In the genomic region with DNA sequence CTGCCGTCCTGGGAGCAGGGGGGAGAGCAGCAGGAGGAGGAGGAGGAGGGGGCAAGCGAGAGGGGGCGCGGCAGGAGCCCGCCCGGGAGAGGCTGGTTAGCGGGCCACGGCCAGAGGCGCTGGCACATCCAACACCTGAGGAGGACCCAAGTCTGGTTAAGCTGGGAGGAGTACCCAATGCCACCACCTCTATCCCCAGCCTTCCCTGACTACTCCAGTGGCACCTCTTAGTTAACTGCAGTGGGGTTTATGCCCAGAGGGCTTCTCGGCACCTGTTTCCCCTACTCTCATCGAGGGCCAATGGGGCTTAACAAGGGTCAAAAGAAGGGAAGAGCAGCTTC, we compare ENCODE assay signal across 1 cellular context.
TF ChIP-seq lines count a peak whose summit lies in the region.

No MANE protein-coding gene starts in this region.

TF ChIP-seq in GM12878, 131 proteins besides CTCF, POLR2A, EP300 and RAD21:
- TF ChIP-seq RAD51 (IDR thresholded peaks at IDR 0.05) (no peak), ATF7 (IDR thresholded peaks at IDR 0.05; ENCODE audit: low read depth) (no peak), GABPA (IDR thresholded peaks at IDR 0.05; ENCODE audit: low read depth) (no peak), E2F8 (IDR thresholded peaks at IDR 0.05; ENCODE audit: low read depth, partially characterized antibody) (peak; percentile 52), NRF1 (conservative IDR thresholded peaks at IDR 0.05; ENCODE audit: low read depth, low read length) (no peak), IRF4 (IDR thresholded peaks at IDR 0.05; ENCODE audit: low read depth, low read length) (no peak), MTA3 (IDR thresholded peaks at IDR 0.05; ENCODE audit: borderline replicate concordance, low read length) (0 out of 2 replicates have a peak, but pooled peaks have one; percentile 7), ETV6 (conservative IDR thresholded peaks at IDR 0.05 in 1 of 2, IDR thresholded peaks at IDR 0.05 in 1 of 2; ENCODE audit: borderline replicate concordance in 1 of 2, low read depth in 1 of 2) (no peak), CHD2 (IDR thresholded peaks at IDR 0.05; ENCODE audit: borderline replicate concordance, low read depth, low read length) (peak; percentile 1; the same call in 1 of the 2 replicates), RBBP5 (conservative IDR thresholded peaks at IDR 0.05) (no peak), PAX8 (IDR thresholded peaks at IDR 0.05) (no peak), NBN (IDR thresholded peaks at IDR 0.05) (no peak), POU2F2 (IDR thresholded peaks at IDR 0.05; ENCODE audit: borderline replicate concordance, low read depth, low read length) (no peak), KDM1A (IDR thresholded peaks at IDR 0.05; ENCODE audit: borderline replicate concordance) (no peak), MTA2 (IDR thresholded peaks at IDR 0.05; ENCODE audit: low read depth) (no peak)
- TF ChIP-seq, protein P1, sequence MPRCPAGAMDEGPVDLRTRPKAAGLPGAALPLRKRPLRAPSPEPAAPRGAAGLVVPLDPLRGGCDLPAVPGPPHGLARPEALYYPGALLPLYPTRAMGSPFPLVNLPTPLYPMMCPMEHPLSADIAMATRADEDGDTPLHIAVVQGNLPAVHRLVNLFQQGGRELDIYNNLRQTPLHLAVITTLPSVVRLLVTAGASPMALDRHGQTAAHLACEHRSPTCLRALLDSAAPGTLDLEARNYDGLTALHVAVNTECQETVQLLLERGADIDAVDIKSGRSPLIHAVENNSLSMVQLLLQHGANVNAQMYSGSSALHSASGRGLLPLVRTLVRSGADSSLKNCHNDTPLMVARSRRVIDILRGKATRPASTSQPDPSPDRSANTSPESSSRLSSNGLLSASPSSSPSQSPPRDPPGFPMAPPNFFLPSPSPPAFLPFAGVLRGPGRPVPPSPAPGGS (IDR thresholded peaks at IDR 0.05; ENCODE audit: borderline replicate concordance, insufficient read depth, low read depth, low read length, poor library complexity, severe bottlenecking): peak; percentile 22
